In genomic region chr7:100545636-100546128, GRCh38 we compare ENCODE assay signal across 1 cellular context.
TF ChIP-seq lines count a peak whose summit lies in the region.

No MANE protein-coding gene starts in this region.

TF ChIP-seq in GM12878, 131 proteins besides CTCF, POLR2A, EP300 and RAD21 (continued from another document and continues in another):
- TF ChIP-seq ATF2 (IDR thresholded peaks at IDR 0.05; ENCODE audit: low read length) (no peak), NR2F1 (conservative IDR thresholded peaks at IDR 0.05) (peak; percentile 75; the same call in 1 of the 2 replicates), POLR2AphosphoS2 (IDR thresholded peaks at IDR 0.05; ENCODE audit: low read depth, low read length) (no peak), NFXL1 (IDR thresholded peaks at IDR 0.05; ENCODE audit: borderline replicate concordance) (no peak), E2F8 (IDR thresholded peaks at IDR 0.05; ENCODE audit: low read depth, partially characterized antibody) (no peak), POU2F2 (IDR thresholded peaks at IDR 0.05; ENCODE audit: borderline replicate concordance, low read depth, low read length) (no peak), ESRRA (IDR thresholded peaks at IDR 0.05; ENCODE audit: low read length) (no peak), ZNF592 (IDR thresholded peaks at IDR 0.05) (no peak), JUNB (IDR thresholded peaks at IDR 0.05) (peak; percentile 94), BCLAF1 (IDR thresholded peaks at IDR 0.05) (no peak), PML (IDR thresholded peaks at IDR 0.05; ENCODE audit: low read length) (no peak), SRF (IDR thresholded peaks at IDR 0.05; ENCODE audit: low read depth in 2 of 2, low read length in 2 of 2) (peak in 1 of 2 experiments; percentile 43; a peak in 1 of 4 replicates), NFYA (IDR thresholded peaks at IDR 0.05; ENCODE audit: borderline replicate concordance, low read depth, low read length) (no peak), ZNF687 (IDR thresholded peaks at IDR 0.05) (peak; percentile 79), EZH2 (IDR thresholded peaks at IDR 0.05; ENCODE audit: borderline replicate concordance, control insufficient read depth, low read depth, low read length) (no peak), TCF3 (IDR thresholded peaks at IDR 0.05; ENCODE audit: borderline replicate concordance, insufficient read depth, low read depth, low read length) (no peak), CREM (IDR thresholded peaks at IDR 0.05; ENCODE audit: low read depth) (peak; percentile 62; the same call in 1 of the 2 replicates), ASH2L (IDR thresholded peaks at IDR 0.05; ENCODE audit: borderline replicate concordance, low read depth) (0 out of 2 replicates have a peak, but pooled peaks have one; percentile 14), SP1 (IDR thresholded peaks at IDR 0.05; ENCODE audit: low read depth, low read length) (peak; percentile 45), YBX1 (IDR thresholded peaks at IDR 0.05) (no peak), MYC (IDR thresholded peaks at IDR 0.05; ENCODE audit: insufficient read depth, insufficient read length, insufficient replicate concordance, low read length, severe bottlenecking) (no peak), SKIL (IDR thresholded peaks at IDR 0.05; ENCODE audit: low read depth, poor library complexity, severe bottlenecking) (peak; percentile 51), CHD4 (IDR thresholded peaks at IDR 0.05) (no peak), E4F1 (IDR thresholded peaks at IDR 0.05; ENCODE audit: borderline replicate concordance, partially characterized antibody) (no peak), RAD51 (IDR thresholded peaks at IDR 0.05) (0 out of 2 replicates have a peak, but pooled peaks have one; percentile 56), NR2C1 (IDR thresholded peaks at IDR 0.05) (no peak), SREBF2 (IDR thresholded peaks at IDR 0.05; ENCODE audit: low read length) (no peak), RB1 (IDR thresholded peaks at IDR 0.05; ENCODE audit: borderline replicate concordance) (peak; percentile 20; the same call in 1 of the 2 replicates), USF2 (IDR thresholded peaks at IDR 0.05; ENCODE audit: borderline replicate concordance, low read depth, low read length) (no peak), MEF2B (IDR thresholded peaks at IDR 0.05; ENCODE audit: partially characterized antibody, poor library complexity, severe bottlenecking) (peak; percentile 10), MEF2A (IDR thresholded peaks at IDR 0.05; ENCODE audit: insufficient read depth, low read depth, low read length) (no peak)
